1 cellular context compared by ENCODE assay signal in genomic region chr16:28927815-28928214, GRCh38.
TF ChIP-seq lines count a peak whose summit lies in the region.

No MANE protein-coding gene starts in this region.

TF ChIP-seq in K562, 482 proteins besides CTCF, POLR2A, EP300 and RAD21:
- TF ChIP-seq CSDE1 (IDR thresholded peaks at IDR 0.05) (no peak), NR4A1 (CRISPR knock-in tag; IDR thresholded peaks at IDR 0.05) (no peak), NR4A1 (tag; IDR thresholded peaks at IDR 0.05) (no peak), RFX7 (CRISPR knock-in tag; IDR thresholded peaks at IDR 0.05) (no peak), FIP1L1 (IDR thresholded peaks at IDR 0.05; ENCODE audit: low read depth, low read length, poor library complexity, severe bottlenecking) (no peak), ZNF184 (CRISPR knock-in tag; IDR thresholded peaks at IDR 0.05) (no peak), DLX4 (CRISPR knock-in tag; IDR thresholded peaks at IDR 0.05) (no peak), DPF2 (IDR thresholded peaks at IDR 0.05) (no peak), NR1H2 (CRISPR knock-in tag; IDR thresholded peaks at IDR 0.05) (no peak), ASH1L (IDR thresholded peaks at IDR 0.05; ENCODE audit: borderline replicate concordance, low read depth, partially characterized antibody) (no peak), ZNF511 (CRISPR knock-in tag; IDR thresholded peaks at IDR 0.05) (no peak), NFIX (CRISPR knock-in tag; IDR thresholded peaks at IDR 0.05; ENCODE audit: low read depth) (no peak), BRCA1 (IDR thresholded peaks at IDR 0.05) (no peak), BRCA1 (CRISPR knock-in tag; IDR thresholded peaks at IDR 0.05) (no peak)
